8 cellular contexts compared by ENCODE assay signal in the genomic region with DNA sequence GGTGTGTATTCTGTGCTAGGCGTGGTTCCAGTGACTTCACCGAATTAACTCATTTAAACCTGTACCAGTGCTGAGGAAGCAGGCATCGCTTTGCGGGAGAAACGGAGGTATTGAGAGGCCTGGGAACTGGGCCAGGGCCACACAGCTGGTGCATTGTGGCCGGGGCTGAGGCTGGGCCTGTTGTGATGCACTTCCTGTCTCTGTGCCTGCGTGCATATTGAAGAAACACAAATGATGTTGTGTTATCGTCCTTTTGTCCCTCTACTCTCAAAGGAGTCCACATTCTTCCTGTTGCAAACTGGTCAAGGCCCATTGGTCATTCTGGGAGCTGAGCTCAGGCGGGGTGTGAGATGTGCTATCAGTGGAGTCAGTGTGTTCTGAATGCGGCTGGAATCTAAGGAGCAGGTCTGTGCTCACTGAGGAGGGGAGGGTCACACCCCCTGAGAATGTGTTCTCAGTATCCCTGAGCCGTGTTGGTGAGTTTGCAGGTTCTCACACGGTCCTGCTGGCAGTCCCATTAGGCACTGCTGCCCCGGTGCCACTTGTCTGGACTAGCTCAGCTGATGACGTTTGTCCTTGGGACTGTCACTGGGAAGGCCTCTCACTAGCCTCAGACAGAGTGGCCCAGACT.
DNase-seq lines count a peak whose midpoint lies in the region; ATAC-seq lines count a peak whose summit lies in the region.

No MANE protein-coding gene starts in this region.

- no peak for DNase-seq in activated CD4-positive, CD25-positive, alpha-beta regulatory T cell treated with anti-CD3 and anti-CD28 coated beads, Interleukin-2, amount 50 U/mL, for 72 hours
- DNase-seq in NCI-H1092 treated with DMSO at 0.1 percent for 48 hours (lab: John Stamatoyannopoulos, UW) (peak; percentile 70), anterior cingulate cortex (lab: John Stamatoyannopoulos, UW) (peak in 45 of 58 donors; percentile 19 to 85 (median 58)), inferior parietal cortex (ENCODE audit: extremely low spot score) (peak; percentile 50), islet precursor cell (no peak), glomerular visceral epithelial cell (ENCODE audit: extremely low spot score) (no peak)
- DNase-seq in stimulated activated naive CD8-positive, alpha-beta T cell treated with anti-CD3 and anti-CD28 coated beads, Interleukin-15, Interleukin-2, amounts not matched to agents 100 U/mL and 50 U/mL, for 24 hours: peak; percentile 36

- ATAC-seq in activated CD4-positive, CD25-positive, alpha-beta regulatory T cell treated with anti-CD3 and anti-CD28 coated beads, Interleukin-2, amount 50 U/mL, for 24 hours: peak; percentile 52 to 57
- ATAC-seq in stimulated activated naive CD8-positive, alpha-beta T cell treated with anti-CD3 and anti-CD28 coated beads, Interleukin-15, Interleukin-2, amounts not matched to agents 100 U/mL and 50 U/mL, for 24 hours: peak; percentile 72

Comparison
In these comparisons a context has a peak if more than half of its experiments do, and no peak if none do; other contexts are left out.
1. DNase-seq: peak in NCI-H1092 treated with DMSO at 0.1 percent for 48 hours (single experiment), anterior cingulate cortex (45 of 58), inferior parietal cortex (single experiment) and stimulated activated naive CD8-positive, alpha-beta T cell treated with anti-CD3 and anti-CD28 coated beads, Interleukin-15, Interleukin-2, amounts not matched to agents 100 U/mL and 50 U/mL, for 24 hours (single experiment); none in activated CD4-positive, CD25-positive, alpha-beta regulatory T cell treated with anti-CD3 and anti-CD28 coated beads, Interleukin-2, amount 50 U/mL, for 72 hours (single experiment), islet precursor cell (single experiment) and glomerular visceral epithelial cell (single experiment).